13 cellular contexts compared by ENCODE assay signal in the genomic region with DNA sequence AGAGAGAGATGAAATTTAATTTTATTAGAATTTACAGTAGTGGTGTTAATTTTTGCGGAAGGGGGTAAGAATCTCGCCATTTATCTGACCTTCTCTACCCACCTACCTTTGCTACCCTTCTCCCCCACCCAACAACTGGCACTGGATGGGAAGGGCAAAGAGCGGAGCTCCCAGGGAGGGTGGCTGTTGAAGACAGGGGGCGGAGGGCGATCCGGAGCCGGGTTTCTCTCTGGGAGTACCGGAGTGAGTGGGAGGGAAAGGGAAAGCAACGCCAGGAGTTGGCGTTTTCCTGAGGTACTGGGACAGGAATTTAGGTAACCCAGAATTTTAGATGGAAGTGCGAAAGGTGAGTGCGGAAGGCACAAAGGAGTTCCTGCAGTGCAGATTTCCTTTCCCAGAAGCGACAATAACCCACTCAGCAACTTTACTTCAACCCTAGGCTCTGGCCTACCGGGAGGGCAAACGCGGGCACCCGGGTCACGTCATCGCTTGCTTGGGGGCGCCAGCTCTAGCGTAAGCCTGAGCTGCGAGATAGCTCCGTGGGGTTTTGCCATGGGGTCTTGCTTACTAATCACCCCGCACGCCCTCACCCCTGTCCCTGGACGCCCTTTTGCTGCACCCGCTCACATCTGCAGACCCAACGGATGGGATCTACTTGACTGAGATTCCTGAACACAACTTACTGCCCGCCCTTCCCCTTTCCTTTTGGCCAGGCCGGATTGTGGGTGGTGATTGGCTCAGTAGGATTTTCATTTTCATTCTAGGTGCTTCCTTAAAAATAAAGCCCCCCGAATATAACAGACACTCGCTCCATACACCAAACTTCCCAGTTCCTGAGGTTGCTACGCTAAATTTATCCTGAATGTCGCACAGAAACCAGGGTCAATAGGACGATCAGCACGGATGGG.
DNase-seq lines count a peak whose midpoint lies in the region; ATAC-seq and TF ChIP-seq lines count a peak whose summit lies in the region.
"Had no signal": no experiment of that assay in that cellular context is flagged by ENCODE, and none has a peak within 500 bp of the region (broad histone marks: within the 10 kb centered on the region; RNA-seq: fewer than 3 reads in every experiment).

No MANE protein-coding gene starts in this region.

- DNase-seq in Calu3 = no peak
- peak; percentile 52 for DNase-seq in HuH-7 (ENCODE audit: low spot score)
- no peak for DNase-seq in esophagus muscularis mucosa (ENCODE audit: extremely low spot score)
- peak; percentile 77 for DNase-seq in osteoblast (ENCODE audit: insufficient read length, low spot score, missing footprints)
- no peak for DNase-seq in stimulated activated CD4-positive, alpha-beta T cell treated with anti-CD3 and anti-CD28 coated beads, Interleukin-1b, Interleukin-23, amount 100 ng/mL, for 48 hours
- no peak for DNase-seq in NCI-H128 (lab: John Stamatoyannopoulos, UW; ENCODE audit: unreplicated experiment)
- no peak for DNase-seq in activated CD4-positive, CD25-positive, alpha-beta regulatory T cell treated with anti-CD3 and anti-CD28 coated beads, Interleukin-2, amount 50 U/mL, for 72 hours
- DNase-seq: caudate nucleus; DND-41; KG1; stimulated activated CD4-positive, alpha-beta T cell treated with anti-CD3 and anti-CD28 coated beads, Interleukin-12 subunit alpha, Interleukin-12 subunit beta, amount 100 ng/mL, for 4 hours had no signal

- H3K36me3 ChIP-seq in esophagus muscularis mucosa = no peaks in the 10 kb centered on the region
- no peaks in the 10 kb centered on the region for H3K36me3 ChIP-seq in osteoblast (ENCODE audit: insufficient read depth, low read length)

- no peaks in the 10 kb centered on the region for H3K79me2 ChIP-seq in osteoblast (ENCODE audit: insufficient read depth, low read length)

- H3K27ac ChIP-seq in esophagus muscularis mucosa (replicated peaks in 1 of 4) (peak overlapping the region in 3 of 4 donors; percentile 74 to 75 (median 75)), osteoblast (ENCODE audit: low read depth, low read length) (no peak overlapping the region)

- peaks cover 0 to 55% (median 0%) of the 10 kb centered on the region in 4 donors for H3K27me3 ChIP-seq in esophagus muscularis mucosa
- peaks cover 43% of the 10 kb centered on the region for H3K27me3 ChIP-seq in osteoblast (ENCODE audit: insufficient read depth, low read length)

- ATAC-seq in HG03025 (IDR thresholded peaks at IDR 0.05; ENCODE audit: low FRiP score, unreplicated experiment) = no peak
- ATAC-seq: Panc1 had no signal

- peak overlapping the region; percentile 58 for H3K4me2 ChIP-seq in osteoblast (ENCODE audit: insufficient read depth, low read length)

- H3K4me3 ChIP-seq in esophagus muscularis mucosa (peak overlapping the region; percentile 61 to 72 (median 62)), osteoblast (ENCODE audit: insufficient read depth, low read length) (no peak overlapping the region)

- H3K4me1 Mint-ChIP-seq in Calu3 (ENCODE audit: low read depth, unreplicated experiment) = no peaks in the 10 kb centered on the region

- H3K27me3 Mint-ChIP-seq in Calu3 (ENCODE audit: unreplicated experiment) = peaks cover 16% of the 10 kb centered on the region

- H3K9me3 ChIP-seq in esophagus muscularis mucosa = no peaks in the 10 kb centered on the region
- H3K9me3 ChIP-seq in osteoblast (ENCODE audit: low read depth, low read length) = no peaks in the 10 kb centered on the region

- TF ChIP-seq CTCF in Calu3 (IDR thresholded peaks at IDR 0.05; ENCODE audit: unreplicated experiment) = no peak
- TF ChIP-seq CTCF in esophagus muscularis mucosa (IDR thresholded peaks at IDR 0.05) = no peak
- no peak for TF ChIP-seq CTCF in osteoblast (IDR thresholded peaks at IDR 0.05; ENCODE audit: extremely low read depth, low read depth, low read length)

- peaks cover 19% of the 10 kb centered on the region for H3K36me3 Mint-ChIP-seq in Calu3 (ENCODE audit: insufficient read depth, unreplicated experiment)

- H4K20me1 ChIP-seq in osteoblast (ENCODE audit: insufficient read depth, low read length) = no peaks in the 10 kb centered on the region

- TF ChIP-seq EP300 in esophagus muscularis mucosa (IDR thresholded peaks at IDR 0.05) = no peak

- peaks cover 5 to 50% (median 36%) of the 10 kb centered on the region in 4 donors for H3K4me1 ChIP-seq in esophagus muscularis mucosa
- H3K4me1 ChIP-seq in osteoblast (ENCODE audit: insufficient read depth, low read length) = no peaks in the 10 kb centered on the region

- CTCF ChIA-PET in Calu3 (lab: Charles Lee) = no interaction called here

- no peak overlapping the region for H2AFZ ChIP-seq in osteoblast (ENCODE audit: low read length)

- no peak overlapping the region for H3K27ac Mint-ChIP-seq in Calu3 (ENCODE audit: unreplicated experiment)

- H3K9me3 Mint-ChIP-seq in Calu3 (ENCODE audit: low read depth, unreplicated experiment) = peaks cover 5% of the 10 kb centered on the region

- BruUV-seq in Calu3 (replicated peaks; lab: Mats Ljungman, UMichigan) = no TSS peak

- intact Hi-C loops in Calu3 (cut with micrococcal nuclease; ENCODE audit: unreplicated experiment) = no loop called here
- intact Hi-C loops in esophagus muscularis mucosa (cut with DNase I) = no loop called here

- peak overlapping the region; percentile 68 for H3K4me3 Mint-ChIP-seq in Calu3 (ENCODE audit: low read depth, unreplicated experiment)

- WGBS in esophagus muscularis mucosa = 53% methylated on average over 36 of the region's 36 CpGs

- no peak for TF ChIP-seq POLR2A in esophagus muscularis mucosa (IDR thresholded peaks at IDR 0.05; ENCODE audit: low read depth)

Comparison
In these comparisons a context has a peak if more than half of its experiments do, and no peak if none do; other contexts are left out.
1. DNase-seq: peak in HuH-7 (single experiment) and osteoblast (single experiment); none in Calu3 (single experiment), esophagus muscularis mucosa (single experiment), stimulated activated CD4-positive, alpha-beta T cell treated with anti-CD3 and anti-CD28 coated beads, Interleukin-1b, Interleukin-23, amount 100 ng/mL, for 48 hours (single experiment), NCI-H128 (single experiment) and activated CD4-positive, CD25-positive, alpha-beta regulatory T cell treated with anti-CD3 and anti-CD28 coated beads, Interleukin-2, amount 50 U/mL, for 72 hours (single experiment).